Comparison of ENCODE assay signal across 8 cellular contexts in the genomic region with DNA sequence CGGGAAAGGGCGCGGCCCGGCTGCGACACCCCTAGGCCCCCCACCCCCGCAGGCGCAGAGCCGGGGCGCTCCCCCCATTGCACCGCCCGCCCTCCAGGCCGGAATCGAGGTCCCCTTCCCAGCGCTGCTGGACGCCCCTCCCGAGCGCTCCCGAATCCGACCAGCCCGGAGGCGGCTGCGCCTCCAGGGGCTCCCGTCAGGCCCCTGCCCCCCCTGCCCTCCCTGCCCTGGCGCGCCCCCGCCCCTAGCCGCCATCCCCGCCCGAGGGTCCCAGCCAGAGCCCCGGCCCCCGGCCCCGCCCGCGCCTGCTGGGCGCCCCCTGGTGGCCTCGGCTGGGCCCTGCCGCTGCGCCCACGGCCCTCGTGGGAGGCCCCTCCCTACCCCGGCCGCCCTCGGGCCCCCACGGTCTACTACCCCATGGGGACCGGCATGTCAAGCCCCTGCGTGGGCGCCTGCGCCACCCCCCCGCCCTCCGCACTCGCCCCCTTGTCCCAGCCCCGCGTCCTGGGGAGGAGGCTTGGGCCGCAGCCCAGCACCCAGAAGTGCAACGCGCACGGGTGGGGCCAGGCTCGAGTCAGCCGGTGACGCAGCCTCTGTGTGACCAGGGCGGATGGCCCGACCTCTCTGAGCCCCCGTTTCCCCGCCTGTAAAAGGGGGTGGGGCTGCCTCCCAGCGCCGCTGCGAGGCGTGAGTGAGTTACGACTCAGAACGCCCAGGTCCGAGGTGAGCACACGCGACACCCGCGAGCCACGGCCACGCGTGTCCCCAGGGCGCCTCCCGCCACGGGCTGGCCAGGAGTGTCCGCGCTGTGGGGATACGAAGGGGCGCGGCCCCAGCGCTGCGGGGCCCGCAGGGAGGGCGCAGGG.
DNase-seq lines count a peak whose midpoint lies in the region; ATAC-seq and TF ChIP-seq lines count a peak whose summit lies in the region.

No MANE protein-coding gene starts in this region.

- peak; percentile 15 for DNase-seq in BJ (ENCODE audit: low read depth)
- DNase-seq in activated naive CD4-positive, alpha-beta T cell treated with anti-CD3 and anti-CD28 coated beads, Interleukin-2, amount 50 U/mL, for 72 hours (ENCODE audit: low spot score in 2 of 2): peak; percentile 66 to 81
- DNase-seq in cardiac muscle cell (ENCODE audit: low read depth in 1 of 2, low spot score in 1 of 2): peak; percentile 39 to 83
- DNase-seq in vagina (ENCODE audit: extremely low spot score in 2 of 2): no peak
- no peak for DNase-seq in DMS153 treated with DMSO at 0.1 percent for 48 hours (lab: John Stamatoyannopoulos, UW; ENCODE audit: unreplicated experiment)

- H3K9ac ChIP-seq in SU-DHL-6 (ENCODE audit: low read length): peak overlapping the region; percentile 41; the same call in 1 of the 2 replicates
- peak overlapping the region; percentile 38 for H3K9ac ChIP-seq in rectal smooth muscle tissue (ENCODE audit: low read length)

- no peaks in the 10 kb centered on the region for H4K20me1 ChIP-seq in SU-DHL-6 (ENCODE audit: low read depth, low read length)

- H3K27ac ChIP-seq in SU-DHL-6 (ENCODE audit: low read depth, low read length) (no peak overlapping the region), cardiac muscle cell (no peak overlapping the region), rectal smooth muscle tissue (ENCODE audit: low read depth, low read length) (peak overlapping the region; percentile 21), vagina (peak overlapping the region; percentile 65)

- 0 out of 2 replicates have a peak, but pooled peaks cover 6% of the 10 kb centered on the region for H3F3A ChIP-seq in SU-DHL-6 (ENCODE audit: insufficient read depth)

- no peaks in the 10 kb centered on the region for H3K79me2 ChIP-seq in SU-DHL-6 (ENCODE audit: insufficient read depth, low read length)

- CTCF ChIA-PET in BJ (lab: Yijun Ruan, JAX): interaction anchor here (1.0 kb wide), 1 partner anchor 222 kb away, joined by 4 read pairs; no protein-coding TSS in a partner anchor

- H3K36me3 ChIP-seq in BJ (ENCODE audit: control insufficient read depth, insufficient read depth, low read length) (no peaks in the 10 kb centered on the region), SU-DHL-6 (ENCODE audit: low read length) (no peaks in the 10 kb centered on the region), cardiac muscle cell (no peaks in the 10 kb centered on the region), rectal smooth muscle tissue (ENCODE audit: control insufficient read depth, insufficient read depth, low read length) (no peaks in the 10 kb centered on the region), vagina (no peaks in the 10 kb centered on the region)

- H3K9me3 Mint-ChIP-seq in activated naive CD4-positive, alpha-beta T cell treated with anti-CD3 and anti-CD28 coated beads, Interleukin-2, amount 50 U/mL, for 72 hours: no peaks in the 10 kb centered on the region

- intact Hi-C loops in vagina (cut with DNase I): no loop called here

- POLR2A ChIA-PET in BJ (lab: Charles Lee): no interaction called here

- ATAC-seq in HG02642 (IDR thresholded peaks at IDR 0.05; ENCODE audit: poor library complexity, unreplicated experiment): peak; percentile 46
- peak; percentile 70 to 72 for ATAC-seq in activated naive CD4-positive, alpha-beta T cell treated with anti-CD3 and anti-CD28 coated beads, Interleukin-2, amount 50 U/mL, for 72 hours

- peak overlapping the region; percentile 80 for H3K4me3 ChIP-seq in BJ (ENCODE audit: low read depth, low read length)
- H3K4me3 ChIP-seq in SU-DHL-6 (ENCODE audit: insufficient read depth, low read length, poor library complexity, severe bottlenecking): peak overlapping the region; percentile 46
- peak overlapping the region; percentile 42 for H3K4me3 ChIP-seq in cardiac muscle cell
- H3K4me3 ChIP-seq in rectal smooth muscle tissue (ENCODE audit: low read length): peak overlapping the region; percentile 68
- H3K4me3 ChIP-seq in vagina: peak overlapping the region; percentile 63 to 64

- H3K9me3 ChIP-seq in SU-DHL-6 (ENCODE audit: insufficient read depth, low read length) (no peaks in the 10 kb centered on the region), cardiac muscle cell (ENCODE audit: low read depth) (no peaks in the 10 kb centered on the region), vagina (no peaks in the 10 kb centered on the region)

- H3K4me1 ChIP-seq in cardiac muscle cell (ENCODE audit: low read depth) (peaks cover 15% of the 10 kb centered on the region), rectal smooth muscle tissue (ENCODE audit: control insufficient read depth, insufficient read depth, low read length) (no peaks in the 10 kb centered on the region), vagina (peaks cover 26% of the 10 kb centered on the region)

- H3K27me3 ChIP-seq in BJ (ENCODE audit: control insufficient read depth, insufficient read depth, low read length) (no peaks in the 10 kb centered on the region; the same call in 1 of the 2 replicates), SU-DHL-6 (ENCODE audit: low read length) (no peaks in the 10 kb centered on the region), cardiac muscle cell (peaks cover 6% of the 10 kb centered on the region), rectal smooth muscle tissue (ENCODE audit: control insufficient read depth, insufficient read depth, low read length) (peaks cover 5% of the 10 kb centered on the region), vagina (no peaks in the 10 kb centered on the region)

- H3K36me3 Mint-ChIP-seq in activated naive CD4-positive, alpha-beta T cell treated with anti-CD3 and anti-CD28 coated beads, Interleukin-2, amount 50 U/mL, for 72 hours: no peaks in the 10 kb centered on the region

- H3K4me2 ChIP-seq in SU-DHL-6 (ENCODE audit: low read depth, low read length, poor library complexity, severe bottlenecking): peak overlapping the region; percentile 60

- H3K27ac Mint-ChIP-seq in activated naive CD4-positive, alpha-beta T cell treated with anti-CD3 and anti-CD28 coated beads, Interleukin-2, amount 50 U/mL, for 72 hours: no peak overlapping the region

- H3K9me2 ChIP-seq in SU-DHL-6 (replicated peaks; ENCODE audit: insufficient read depth, low read length): no peaks in the 10 kb centered on the region

- no peak; the same call in 1 of the 2 replicates for TF ChIP-seq CTCF in BJ (IDR thresholded peaks at IDR 0.05; ENCODE audit: insufficient read depth, low read depth, low read length)
- peak; percentile 35 for TF ChIP-seq CTCF in SU-DHL-6 (IDR thresholded peaks at IDR 0.05; ENCODE audit: insufficient read depth, low read length, poor library complexity, severe bottlenecking)
- peak; percentile 19 for TF ChIP-seq CTCF in cardiac muscle cell (IDR thresholded peaks at IDR 0.05; ENCODE audit: low read depth, low read length)
- TF ChIP-seq CTCF in vagina (IDR thresholded peaks at IDR 0.05): peak in 2 of 3 experiments; percentile 19 to 85

- TF ChIP-seq POLR2A in vagina (IDR thresholded peaks at IDR 0.05): peak in 1 of 2 donors; percentile 19

- peak overlapping the region; percentile 60 for H2AFZ ChIP-seq in SU-DHL-6 (ENCODE audit: low read depth, low read length, severe bottlenecking)

Comparison
In these comparisons a context has a peak if more than half of its experiments do, and no peak if none do; other contexts are left out.
1. DNase-seq: peak in BJ (single experiment), activated naive CD4-positive, alpha-beta T cell treated with anti-CD3 and anti-CD28 coated beads, Interleukin-2, amount 50 U/mL, for 72 hours (2 of 2) and cardiac muscle cell (2 of 2); none in vagina (0 of 2) and DMS153 treated with DMSO at 0.1 percent for 48 hours (single experiment).
2. H3K27ac ChIP-seq: peak in rectal smooth muscle tissue (single experiment) and vagina (single experiment); none in SU-DHL-6 (single experiment) and cardiac muscle cell (single experiment).
3. Peak in every context shown above with its lines, with median percentiles within 50 percentile points of each other: H3K4me3 ChIP-seq.